16 cellular contexts compared by ENCODE assay signal in the genomic region with DNA sequence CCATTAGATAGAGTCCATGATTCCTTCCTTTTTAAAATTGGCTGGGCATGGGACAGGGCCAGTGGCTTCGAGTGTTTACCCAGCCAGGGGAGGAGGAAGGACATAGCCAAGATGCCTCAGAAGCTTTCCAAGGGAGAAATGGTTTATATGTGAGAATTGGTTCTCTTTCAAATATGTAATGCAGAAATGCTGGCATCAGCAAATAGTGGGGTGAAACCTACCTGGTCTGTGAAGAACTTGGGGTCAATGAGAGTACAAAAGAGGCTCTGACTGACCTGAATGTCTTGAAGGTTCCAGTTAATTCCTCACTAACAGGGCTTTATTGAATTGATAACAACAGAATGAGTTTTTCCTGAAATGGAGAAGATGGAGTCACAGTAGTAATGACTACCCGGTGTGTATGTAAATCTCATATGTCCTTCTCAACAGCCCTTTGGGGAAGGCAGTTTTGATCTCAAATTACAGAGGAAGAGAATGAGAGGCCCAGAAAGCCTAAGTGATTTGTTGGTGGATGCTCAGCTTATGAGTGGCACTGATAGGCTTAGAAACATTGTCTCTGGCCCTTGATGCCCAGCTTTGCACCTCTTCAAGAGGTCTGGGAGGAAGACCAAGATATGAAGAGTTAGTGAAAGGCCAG. TPM values are rescaled to one million over a fixed set of nuclear protein-coding genes. Genes with fewer than 3 reads are reported as not detected.
DNase-seq lines count a peak whose midpoint lies in the region; ATAC-seq, FAIRE-seq and TF ChIP-seq lines count a peak whose summit lies in the region.
"Had no signal": no experiment of that assay in that cellular context is flagged by ENCODE, and none has a peak within 500 bp of the region (broad histone marks: within the 10 kb centered on the region; RNA-seq: fewer than 3 reads in every experiment).

No MANE protein-coding gene starts in this region.

- no peak for TF ChIP-seq CTCF in MM.1S (IDR thresholded peaks at IDR 0.05; ENCODE audit: low read length)
- TF ChIP-seq CTCF in K562 (IDR thresholded peaks at IDR 0.05 in 2 of 3, conservative IDR thresholded peaks at IDR 0.05 in 1 of 3; ENCODE audit: insufficient read depth in 2 of 3, low read depth in 1 of 3, low read length in 3 of 3), result no peak
- no peak for TF ChIP-seq CTCF in nephron (IDR thresholded peaks at IDR 0.05; ENCODE audit: unreplicated experiment in 3 of 3)

- TF ChIP-seq POLR2A in K562 (conservative IDR thresholded peaks at IDR 0.05) (no peak), H54 (IDR thresholded peaks at IDR 0.05; ENCODE audit: low read depth, low read length) (no peak)

- in situ Hi-C loops in K562 (cut with MboI), result no loop called here

- CTCF ChIA-PET in K562 (lab: Yijun Ruan, JAX; ENCODE audit: low intra/inter-chr PET ratio), result no interaction called here

- peaks cover 5% of the 10 kb centered on the region for H3K27me3 ChIP-seq in MM.1S (replicated peaks; ENCODE audit: insufficient read depth, low read length)
- peaks cover 17 to 19% of the 10 kb centered on the region in 2 experiments for H3K27me3 ChIP-seq in K562 (ENCODE audit: control insufficient read depth in 2 of 2, insufficient read depth in 2 of 2, low read length in 2 of 2)
- H3K27me3 ChIP-seq: testis had no signal

- H3K79me2 ChIP-seq in MM.1S (ENCODE audit: low read length) (peaks cover 59% of the 10 kb centered on the region), K562 (ENCODE audit: control insufficient read depth, insufficient read depth, low read length) (peaks cover 48% of the 10 kb centered on the region)

- intact Hi-C loops in K562 (cut with micrococcal nuclease), result no loop called here

- WGBS in K562 (ENCODE audit: insufficient coverage, low coverage, missing lambda C conversion rate), result 56% methylated on average over 2 of the region's 2 CpGs

- H3K36me3 ChIP-seq in MM.1S (replicated peaks; ENCODE audit: insufficient read depth, low read length), result no peaks in the 10 kb centered on the region
- peaks cover 13% of the 10 kb centered on the region; the same call in 2 of the 3 replicates for H3K36me3 ChIP-seq in K562 (ENCODE audit: control insufficient read depth, insufficient read depth, low read length)

- no peaks in the 10 kb centered on the region for H3K9me3 Mint-ChIP-seq in nephron

- peaks cover 48% of the 10 kb centered on the region for H3K27me3 Mint-ChIP-seq in nephron (ENCODE audit: low read depth)

- H3K27ac Mint-ChIP-seq in nephron, result no peak overlapping the region

- H3K9me1 ChIP-seq in K562 (ENCODE audit: control insufficient read depth, insufficient read depth, low read length), result peaks cover 11% of the 10 kb centered on the region

- POLR2A ChIA-PET in K562 (lab: Yijun Ruan, JAX), result interaction anchor here (0.5 to 5.3 kb wide), 13 partner anchors 8 to 188 kb away, joined by 3 to 90 read pairs (median 4); no protein-coding TSS in a partner anchor

- H3K4me3 Mint-ChIP-seq in nephron, result peak overlapping the region; percentile 80 to 94 (median 93)

- no TSS peak for BruUV-seq in K562 (replicated peaks; lab: Mats Ljungman, UMichigan)

- DNase-seq in NCI-H2029 treated with DMSO at 0.1 percent for 48 hours (lab: John Stamatoyannopoulos, UW) (peak; percentile 36), NCI-H2029 (lab: John Stamatoyannopoulos, UW) (no peak), MM.1S (no peak), K562 (ENCODE audit: extremely low read depth in 1 of 4, low spot score in 3 of 4) (no peak), HuH-7.5 (ENCODE audit: low spot score) (no peak), H54 (ENCODE audit: insufficient read length, low spot score) (no peak)
- DNase-seq: effector CD8-positive, alpha-beta T cell; GF-D8; NCI-H345; stimulated activated CD4-positive, alpha-beta T cell treated with anti-CD3 and anti-CD28 coated beads, Interleukin-4, amount 100 ng/mL, for 1 hour; testis had no signal

- peaks cover 35% of the 10 kb centered on the region for H3F3A ChIP-seq in MM.1S (ENCODE audit: insufficient read depth, low read length)

- H3K9me2 ChIP-seq in MM.1S (replicated peaks; ENCODE audit: insufficient read depth, low read length), result no peaks in the 10 kb centered on the region

- H3K9ac ChIP-seq in MM.1S (ENCODE audit: low read length) (no peak overlapping the region), K562 (ENCODE audit: insufficient read depth in 1 of 2, low read depth in 2 of 2, low read length in 2 of 2) (no peak overlapping the region)

- H3K36me3 Mint-ChIP-seq in nephron (ENCODE audit: low read depth), result no peaks in the 10 kb centered on the region

- H3K9me3 ChIP-seq in MM.1S (replicated peaks; ENCODE audit: insufficient read depth, low read length), result no peaks in the 10 kb centered on the region
- H3K9me3 ChIP-seq in K562 (replicated peaks; ENCODE audit: control insufficient read depth, insufficient read depth, low read depth, low read length), result no peaks in the 10 kb centered on the region
- H3K9me3 ChIP-seq: HAP-1, testis had no signal

- H3K4me3 ChIP-seq in MM.1S (ENCODE audit: low read length) (no peak overlapping the region), K562 (no peak overlapping the region)
- H3K4me3 ChIP-seq: testis had no signal

- no peaks in the 10 kb centered on the region for H4K20me1 ChIP-seq in MM.1S (ENCODE audit: insufficient read depth, low read length)
- H4K20me1 ChIP-seq in K562 (replicated peaks; ENCODE audit: control insufficient read depth, insufficient read depth, low read length), result peaks cover 50% of the 10 kb centered on the region

- no peak overlapping the region for H3K27ac ChIP-seq in MM.1S (ENCODE audit: low read length)
- H3K27ac ChIP-seq in K562 (ENCODE audit: extremely low read depth, low read depth, low read length), result no peak overlapping the region
- H3K27ac ChIP-seq: HL-60, testis had no signal

- H2AFZ ChIP-seq in MM.1S (ENCODE audit: low read length) (no peak overlapping the region), K562 (ENCODE audit: low read depth, low read length) (no peak overlapping the region)

- no peak for TF ChIP-seq RAD21 in K562 (CRISPR knock-in tag; conservative IDR thresholded peaks at IDR 0.05 in 1 of 2, IDR thresholded peaks at IDR 0.05 in 1 of 2)

- ATAC-seq in K562, result no peak
- no peak for ATAC-seq in GM21367 (IDR thresholded peaks at IDR 0.05; ENCODE audit: unreplicated experiment)

- FAIRE-seq in K562 (lab: Jason Lieb, UNC) (no peak), H54 (lab: Jason Lieb, UNC) (no peak)
- FAIRE-seq: A204.1 had no signal

- H3K4me2 ChIP-seq in MM.1S (ENCODE audit: low read depth, low read length), result peak overlapping the region; percentile 98
- H3K4me2 ChIP-seq in K562 (ENCODE audit: insufficient read depth, low read length), result no peak overlapping the region

- H3K4me1 ChIP-seq in MM.1S (ENCODE audit: low read length), result peaks cover 47% of the 10 kb centered on the region
- H3K4me1 ChIP-seq in K562 (replicated peaks in 1 of 2; ENCODE audit: control insufficient read depth in 2 of 2, insufficient read depth in 2 of 2, low read length in 2 of 2), result peaks cover 30 to 33% of the 10 kb centered on the region in 2 experiments

- H3K4me1 Mint-ChIP-seq in nephron, result peaks cover 34% of the 10 kb centered on the region

- TF ChIP-seq EP300 in K562 (IDR thresholded peaks at IDR 0.05; ENCODE audit: low read length), result no peak

TF ChIP-seq in K562, 482 proteins besides CTCF, POLR2A, EP300 and RAD21 (continues in another document):
- TF ChIP-seq MAFF (IDR thresholded peaks at IDR 0.05; ENCODE audit: low read length) (peak; percentile 76), MAFG (tag; conservative IDR thresholded peaks at IDR 0.05) (peak; percentile 52; the same call in 1 of the 2 replicates), MAFK (IDR thresholded peaks at IDR 0.05; ENCODE audit: low read length) (peak; percentile 86)

RNA-seq across cellular contexts. Expression of a gene that starts 2.6 kb away (rescaled TPM):
- 31.4 and 31.5 TPM in 2 replicates for total RNA-seq in K562 (2011; cell fraction: chromatin; rRNA removed; ENCODE audit: low replicate concordance)
- 21.5 and 24.3 TPM in 2 replicates for total RNA-seq in K562 (2011; cell fraction: nucleolus; rRNA removed)
- 32.1 and 39.3 TPM in 2 replicates for total RNA-seq in K562 (2011; cell fraction: nucleoplasm; rRNA removed)
- 17.2 and 19.8 TPM in 2 replicates for total RNA-seq in K562 (2014; rRNA removed)
- total RNA-seq in K562 (2014; rRNA removed; fragmentation: Illumina TruSeq; extraction: Trizol), result 25.9 and 32.7 TPM in 2 replicates
- total RNA-seq in K562 (2015; rRNA removed; fragmentation: Illumina TruSeq; extraction: Trizol), result 2.9 and 3.5 TPM in 2 replicates
- total RNA-seq in K562 (2021), result 21.8 and 27.6 TPM in 2 replicates
- polyA plus RNA-seq in K562 (2011; rRNA removed), result 12.0 and 13.2 TPM in 2 replicates
- polyA plus RNA-seq in K562 (2011; cell fraction: cytosol; rRNA removed), result 5.6 and 9.8 TPM in 2 replicates
- 15.2 and 16.0 TPM in 2 replicates for polyA plus RNA-seq in K562 (2011; cell fraction: nucleus; rRNA removed)
- 10.8 and 39.2 TPM in 2 replicates for polyA plus RNA-seq in K562 (2012)
- polyA plus RNA-seq in K562 (2014; fragmentation: Illumina TruSeq; extraction: Trizol), result 27.6 and 32.0 TPM in 2 replicates
- 1 to 10 TPM; 6.1 to 6.8 TPM for polyA plus RNA-seq in K562 (2014; fragmentation: Nextera tagmentation; extraction: Ambion mirVana)
- polyA plus RNA-seq in K562 (2014; rRNA removed), result 26.2 and 28.2 TPM in 2 replicates
- polyA minus RNA-seq in K562 (2011; rRNA and poly(A)+ RNA removed), result 12.2 and 14.3 TPM in 2 replicates
- polyA minus RNA-seq in K562 (2011; cell fraction: cytosol; rRNA and poly(A)+ RNA removed), result 4.9 and 7.1 TPM in 2 replicates
- 14.4 and 22.3 TPM in 2 replicates for polyA minus RNA-seq in K562 (2011; cell fraction: nucleus; rRNA and poly(A)+ RNA removed)
